Comparison of ENCODE assay signal across 1 cellular context in genomic region chr5:31531888-31532710, GRCh38.
A peak's percentile ranks its signal among the peaks of the same experiment; 100 is the strongest.
TF ChIP-seq lines count a peak whose summit lies in the region.

Gene C5orf22 (plus strand): TSS chr5:31532301. CDS start chr5:31532393, 92 bp downstream.
Gene DROSHA (minus strand): TSS chr5:31532093. CDS start chr5:31529059, 3,034 bp downstream.

TF ChIP-seq in HepG2, 621 proteins besides CTCF, POLR2A, EP300 and RAD21 (continued from another document and continues in another):
- TF ChIP-seq THAP11 (CRISPR knock-in tag; IDR thresholded peaks at IDR 0.05) = peak; percentile 82
- peak; percentile 59; the same call in 1 of the 2 replicates for TF ChIP-seq ZNF607 (CRISPR knock-in tag; IDR thresholded peaks at IDR 0.05; ENCODE audit: borderline replicate concordance)
- no peak for TF ChIP-seq ZBTB39 (CRISPR knock-in tag; IDR thresholded peaks at IDR 0.05)
- TF ChIP-seq ZNF501 (CRISPR knock-in tag; IDR thresholded peaks at IDR 0.05) = peak; percentile 81
- TF ChIP-seq BCL3 (CRISPR knock-in tag; IDR thresholded peaks at IDR 0.05) = no peak
- no peak for TF ChIP-seq SYNCRIP (IDR thresholded peaks at IDR 0.05; ENCODE audit: insufficient read depth, low read depth, low read length)
- no peak for TF ChIP-seq FOXP4 (CRISPR knock-in tag; IDR thresholded peaks at IDR 0.05)
- 0 out of 2 replicates have a peak, but pooled peaks have one; percentile 20 for TF ChIP-seq DR1 (CRISPR knock-in tag; IDR thresholded peaks at IDR 0.05)
- no peak for TF ChIP-seq ATF7 (IDR thresholded peaks at IDR 0.05)
- no peak for TF ChIP-seq ATF7 (CRISPR knock-in tag; IDR thresholded peaks at IDR 0.05)
- 0 out of 2 replicates have a peak, but pooled peaks have one; percentile 14 for TF ChIP-seq MIXL1 (CRISPR knock-in tag; IDR thresholded peaks at IDR 0.05)
- TF ChIP-seq ZNF337 (CRISPR knock-in tag; IDR thresholded peaks at IDR 0.05; ENCODE audit: borderline replicate concordance, low read depth) = no peak
- TF ChIP-seq ZNF576 (CRISPR knock-in tag; IDR thresholded peaks at IDR 0.05) = no peak
- no peak; the same call in 1 of the 2 replicates for TF ChIP-seq ZBTB7B (CRISPR knock-in tag; IDR thresholded peaks at IDR 0.05)
- peak; percentile 71; the same call in 1 of the 2 replicates for TF ChIP-seq ETV5 (CRISPR knock-in tag; IDR thresholded peaks at IDR 0.05; ENCODE audit: borderline replicate concordance)
- peak; percentile 79 for TF ChIP-seq ZMYM4 (CRISPR knock-in tag; IDR thresholded peaks at IDR 0.05)
- TF ChIP-seq TMF1 (CRISPR knock-in tag; IDR thresholded peaks at IDR 0.05; ENCODE audit: low read depth) = no peak
- no peak for TF ChIP-seq ETS1 (CRISPR knock-in tag; IDR thresholded peaks at IDR 0.05)
- TF ChIP-seq ZFP1 (CRISPR knock-in tag; IDR thresholded peaks at IDR 0.05) = no peak
- no peak for TF ChIP-seq ZNF749 (CRISPR knock-in tag; IDR thresholded peaks at IDR 0.05; ENCODE audit: borderline replicate concordance)
- no peak for TF ChIP-seq THAP8 (CRISPR knock-in tag; IDR thresholded peaks at IDR 0.05; ENCODE audit: borderline replicate concordance)
- no peak for TF ChIP-seq ISL2 (CRISPR knock-in tag; IDR thresholded peaks at IDR 0.05)
- no peak for TF ChIP-seq ZNF839 (CRISPR knock-in tag; IDR thresholded peaks at IDR 0.05; ENCODE audit: borderline replicate concordance)
- TF ChIP-seq PLSCR1 (CRISPR knock-in tag; IDR thresholded peaks at IDR 0.05; ENCODE audit: borderline replicate concordance) = no peak
- TF ChIP-seq ZBTB42 (CRISPR knock-in tag; IDR thresholded peaks at IDR 0.05) = no peak
- TF ChIP-seq SIX1 (CRISPR knock-in tag; IDR thresholded peaks at IDR 0.05; ENCODE audit: borderline replicate concordance) = peak; percentile 7; the same call in 1 of the 2 replicates
- TF ChIP-seq ZBTB33 (CRISPR knock-in tag; IDR thresholded peaks at IDR 0.05) = no peak
- TF ChIP-seq ZNF746 (CRISPR knock-in tag; IDR thresholded peaks at IDR 0.05) = no peak
- no peak for TF ChIP-seq ZSCAN22 (CRISPR knock-in tag; IDR thresholded peaks at IDR 0.05)
- peak; percentile 39; the same call in 1 of the 2 replicates for TF ChIP-seq GATA4 (IDR thresholded peaks at IDR 0.05; ENCODE audit: borderline replicate concordance, low read depth)
- TF ChIP-seq ZBTB38 (CRISPR knock-in tag; IDR thresholded peaks at IDR 0.05) = 0 out of 2 replicates have a peak, but pooled peaks have one; percentile 52
- peak; percentile 60; the same call in 1 of the 2 replicates for TF ChIP-seq CCDC6 (CRISPR knock-in tag; IDR thresholded peaks at IDR 0.05)
- no peak for TF ChIP-seq KLF12 (CRISPR knock-in tag; IDR thresholded peaks at IDR 0.05; ENCODE audit: borderline replicate concordance)
- no peak for TF ChIP-seq ZBTB7A (CRISPR knock-in tag; IDR thresholded peaks at IDR 0.05)
- peak; percentile 79 for TF ChIP-seq SP4 (CRISPR knock-in tag; IDR thresholded peaks at IDR 0.05)
- no peak for TF ChIP-seq ZNF281 (CRISPR knock-in tag; IDR thresholded peaks at IDR 0.05; ENCODE audit: borderline replicate concordance)
- TF ChIP-seq ZNF580 (CRISPR knock-in tag; IDR thresholded peaks at IDR 0.05; ENCODE audit: borderline replicate concordance, low read depth) = peak; percentile 22; the same call in 1 of the 2 replicates
- peak; percentile 82; the same call in 1 of the 2 replicates for TF ChIP-seq PITX1 (CRISPR knock-in tag; IDR thresholded peaks at IDR 0.05)
- TF ChIP-seq ZNF205 (CRISPR knock-in tag; IDR thresholded peaks at IDR 0.05) = no peak
- TF ChIP-seq NFE2 (CRISPR knock-in tag; IDR thresholded peaks at IDR 0.05) = no peak
- no peak for TF ChIP-seq FLYWCH1 (CRISPR knock-in tag; IDR thresholded peaks at IDR 0.05)
- TF ChIP-seq ZNF768 (CRISPR knock-in tag; IDR thresholded peaks at IDR 0.05) = peak; percentile 37; the same call in 1 of the 2 replicates
- TF ChIP-seq ELF4 (CRISPR knock-in tag; IDR thresholded peaks at IDR 0.05; ENCODE audit: borderline replicate concordance) = 0 out of 2 replicates have a peak, but pooled peaks have one; percentile 47
- TF ChIP-seq MLX (CRISPR knock-in tag; IDR thresholded peaks at IDR 0.05) = no peak
- TF ChIP-seq GMEB2 (CRISPR knock-in tag; IDR thresholded peaks at IDR 0.05; ENCODE audit: low read depth) = no peak
- TF ChIP-seq ZNF841 (CRISPR knock-in tag; IDR thresholded peaks at IDR 0.05; ENCODE audit: borderline replicate concordance) = no peak
- no peak for TF ChIP-seq ZNF780A (CRISPR knock-in tag; IDR thresholded peaks at IDR 0.05)
- TF ChIP-seq CREM (IDR thresholded peaks at IDR 0.05) = peak; percentile 79
- no peak for TF ChIP-seq CREM (CRISPR knock-in tag; IDR thresholded peaks at IDR 0.05)
- TF ChIP-seq HES4 (CRISPR knock-in tag; IDR thresholded peaks at IDR 0.05; ENCODE audit: borderline replicate concordance) = no peak
- 0 out of 2 replicates have a peak, but pooled peaks have one; percentile 16 for TF ChIP-seq ZNF547 (CRISPR knock-in tag; IDR thresholded peaks at IDR 0.05)
- TF ChIP-seq RBFOX2 (IDR thresholded peaks at IDR 0.05; ENCODE audit: low read depth, low read length) = peak; percentile 78
- TF ChIP-seq ZNF329 (CRISPR knock-in tag; IDR thresholded peaks at IDR 0.05; ENCODE audit: low read depth) = no peak; the same call in 1 of the 2 replicates
- peak; percentile 71; the same call in 1 of the 2 replicates for TF ChIP-seq ZMAT3 (CRISPR knock-in tag; conservative IDR thresholded peaks at IDR 0.05)
- no peak for TF ChIP-seq ZNF724P (CRISPR knock-in tag; IDR thresholded peaks at IDR 0.05; ENCODE audit: borderline replicate concordance)
- TF ChIP-seq GATAD1 (CRISPR knock-in tag; IDR thresholded peaks at IDR 0.05) = peak; percentile 89
